13 cellular contexts compared by ENCODE assay signal in genomic region chr13:25180795-25181537, GRCh38. TPM values are rescaled to one million over a fixed set of nuclear protein-coding genes. Genes with fewer than 3 reads are reported as not detected.
DNase-seq lines count a peak whose midpoint lies in the region; ATAC-seq, FAIRE-seq and TF ChIP-seq lines count a peak whose summit lies in the region.
"Had no signal": no experiment of that assay in that cellular context is flagged by ENCODE, and none has a peak within 500 bp of the region (broad histone marks: within the 10 kb centered on the region; RNA-seq: fewer than 3 reads in every experiment).

No MANE protein-coding gene starts in this region.

- H3K9me3 ChIP-seq in OCI-LY3 (ENCODE audit: insufficient read depth, low read length): peaks cover 30% of the 10 kb centered on the region
- no peaks in the 10 kb centered on the region for H3K9me3 ChIP-seq in psoas muscle
- peaks cover 30% of the 10 kb centered on the region for H3K9me3 ChIP-seq in left ventricle myocardium inferior (replicated peaks)
- no peaks in the 10 kb centered on the region for H3K9me3 ChIP-seq in smooth muscle cell (replicated peaks; ENCODE audit: low read depth)

- intact Hi-C loops in psoas muscle (cut with DNase I): no loop called here
- intact Hi-C loops in left ventricle myocardium inferior (cut with micrococcal nuclease): no loop called here

- H2AFZ ChIP-seq in OCI-LY3 (ENCODE audit: low read depth, low read length) (no peak overlapping the region), smooth muscle cell (ENCODE audit: low read depth) (no peak overlapping the region)

- H3K9ac ChIP-seq in OCI-LY3 (ENCODE audit: low read length): peak overlapping the region; percentile 81
- H3K9ac ChIP-seq in smooth muscle cell (ENCODE audit: low read depth): no peak overlapping the region

- no peaks in the 10 kb centered on the region for H4K20me1 ChIP-seq in OCI-LY3 (ENCODE audit: insufficient read depth, low read length)
- no peaks in the 10 kb centered on the region for H4K20me1 ChIP-seq in smooth muscle cell (ENCODE audit: low read depth)

- peak; percentile 71 for ATAC-seq in GM19351 (IDR thresholded peaks at IDR 0.05; ENCODE audit: unreplicated experiment)
- peak; percentile 74 for ATAC-seq in HG02938 (IDR thresholded peaks at IDR 0.05; ENCODE audit: unreplicated experiment)
- ATAC-seq in psoas muscle: no peak
- ATAC-seq: stimulated activated naive CD8-positive, alpha-beta T cell treated with anti-CD3 and anti-CD28 coated beads, Interleukin-15, Interleukin-2, amounts not matched to agents 100 U/mL and 50 U/mL, for 24 hours had no signal

- H3K36me3 ChIP-seq in OCI-LY3 (replicated peaks; ENCODE audit: low read depth, low read length): peaks cover 51% of the 10 kb centered on the region
- no peaks in the 10 kb centered on the region for H3K36me3 ChIP-seq in psoas muscle (ENCODE audit: insufficient read depth in 1 of 2, low read depth in 1 of 2)
- H3K36me3 ChIP-seq in left ventricle myocardium inferior: no peaks in the 10 kb centered on the region
- no peaks in the 10 kb centered on the region for H3K36me3 ChIP-seq in smooth muscle cell (ENCODE audit: low read depth)

- H3K79me2 ChIP-seq in OCI-LY3 (ENCODE audit: low read length): no peaks in the 10 kb centered on the region
- H3K79me2 ChIP-seq in smooth muscle cell (ENCODE audit: low read depth): no peaks in the 10 kb centered on the region

- TF ChIP-seq CTCF in D721Med (IDR thresholded peaks at IDR 0.05; ENCODE audit: insufficient read depth, missing control alignments) (no peak), OCI-LY3 (IDR thresholded peaks at IDR 0.05; ENCODE audit: low read depth, low read length) (no peak), psoas muscle (IDR thresholded peaks at IDR 0.05) (no peak), left ventricle myocardium inferior (IDR thresholded peaks at IDR 0.05; ENCODE audit: borderline replicate concordance) (no peak), smooth muscle cell (IDR thresholded peaks at IDR 0.05; ENCODE audit: borderline replicate concordance, insufficient read depth, poor library complexity, severe bottlenecking) (no peak)

- H3K27me3 ChIP-seq in OCI-LY3 (ENCODE audit: low read depth, low read length) (no peaks in the 10 kb centered on the region), psoas muscle (ENCODE audit: insufficient read depth in 3 of 3, low read length in 2 of 3) (peaks cover 0 to 2% (median 0%) of the 10 kb centered on the region in 3 donors), left ventricle myocardium inferior (ENCODE audit: low read depth) (peaks cover 93% of the 10 kb centered on the region), smooth muscle cell (ENCODE audit: low read depth) (peaks cover 13% of the 10 kb centered on the region)

- DNase-seq in D721Med (ENCODE audit: insufficient read length, low spot score): no peak
- no peak for DNase-seq in psoas muscle
- no peak for DNase-seq in AG08395 (ENCODE audit: low spot score)
- no peak for DNase-seq in left ventricle myocardium inferior
- DNase-seq in smooth muscle cell (lab: John Stamatoyannopoulos, UW; ENCODE audit: unreplicated experiment): no peak
- DNase-seq: effector memory CD4-positive, alpha-beta T cell; NCI-H1436; stimulated activated naive CD8-positive, alpha-beta T cell treated with anti-CD3 and anti-CD28 coated beads, Interleukin-15, Interleukin-2, amounts not matched to agents 100 U/mL and 50 U/mL, for 24 hours had no signal

- peak; percentile 95 for FAIRE-seq in D721Med (lab: Jason Lieb, UNC)
- FAIRE-seq: H1 had no signal

- 40 to 57% (median 51%) methylated on average over 3 of the region's 3 CpGs for WGBS in psoas muscle, 3 donors
- WGBS in smooth muscle cell (ENCODE audit: low lambda C conversion rate): 75% methylated on average over 3 of the region's 3 CpGs

- H3F3A ChIP-seq in smooth muscle cell (ENCODE audit: low read depth): no peaks in the 10 kb centered on the region

- H3K4me3 ChIP-seq in OCI-LY3 (ENCODE audit: low read length): peak overlapping the region; percentile 57
- H3K4me3 ChIP-seq in psoas muscle: no peak overlapping the region
- no peak overlapping the region for H3K4me3 ChIP-seq in left ventricle myocardium inferior
- no peak overlapping the region for H3K4me3 ChIP-seq in smooth muscle cell

- H3K4me2 ChIP-seq in OCI-LY3 (ENCODE audit: low read length) (peak overlapping the region; percentile 75), smooth muscle cell (no peak overlapping the region)

- peak overlapping the region; percentile 93 for H3K27ac ChIP-seq in OCI-LY3 (ENCODE audit: low read length)
- H3K27ac ChIP-seq in psoas muscle: no peak overlapping the region
- H3K27ac ChIP-seq in left ventricle myocardium inferior (replicated peaks): no peak overlapping the region
- H3K27ac ChIP-seq in smooth muscle cell (ENCODE audit: low read depth): no peak overlapping the region

- H3K4me1 ChIP-seq in OCI-LY3 (ENCODE audit: low read length): peaks cover 81% of the 10 kb centered on the region
- no peaks in the 10 kb centered on the region for H3K4me1 ChIP-seq in psoas muscle
- H3K4me1 ChIP-seq in left ventricle myocardium inferior: no peaks in the 10 kb centered on the region
- H3K4me1 ChIP-seq in smooth muscle cell (ENCODE audit: low read depth): peaks cover 9% of the 10 kb centered on the region

RNA-seq across cellular contexts. Expression of gene AMER2, which starts 8.9 kb away (rescaled TPM):
- total RNA-seq in psoas muscle (under 1 TPM in 1 of 4 donors, not detected in 3; 0.04 TPM), left ventricle myocardium inferior (not detected), smooth muscle cell (0.09 and 0.36 TPM in 2 replicates)
- polyA plus RNA-seq in psoas muscle (under 1 TPM in 2 of 3 donors, not detected in 1; 0.01 to 0.08 TPM), smooth muscle cell (not detected in 2 replicates)
- total RNA-seq: activated T-helper 2 cell treated with anti-CD3 and anti-CD28 coated beads, Interferon-gamma antibody, Interleukin-2, Interleukin-4, amounts not matched to agents 10 μg/mL and 5 μg/mL and 100 μg/mL, durations not matched to agents 14 hours and 24 hours and 36 hours had no signal

Comparison
In these comparisons a context has a peak if more than half of its experiments do, and no peak if none do; other contexts are left out.
1. ATAC-seq: peak in GM19351 (single experiment) and HG02938 (single experiment); none in psoas muscle (0 of 4).